23 cellular contexts compared by ENCODE assay signal in genomic region chr10:8719971-8720370, GRCh38.
"Had no signal": no experiment of that assay in that cellular context is flagged by ENCODE, and none has a peak within 500 bp of the region (broad histone marks: within the 10 kb centered on the region; RNA-seq: fewer than 3 reads in every experiment).

No MANE protein-coding gene starts in this region.

- H3K27ac ChIP-seq: colonic mucosa, esophagus squamous epithelium, gastrocnemius medialis, heart right ventricle, left lung, lower lobe of right lung had no signal

- H3K9me3 ChIP-seq: colonic mucosa, gastrocnemius medialis had no signal

- DNase-seq: colonic mucosa; cortex of kidney; effector CD8-positive, alpha-beta T cell; effector memory CD8-positive, alpha-beta T cell; esophagus squamous epithelium; foreskin fibroblast; foreskin melanocyte; gastrocnemius medialis; glutamatergic neuron; head of caudate nucleus; heart right ventricle; hippocampal formation; left cardiac atrium; left lung; left ventricle myocardium superior; lower lobe of right lung; mesenchymal stem cell; mucosa of descending colon had no signal

- H3K36me3 ChIP-seq: colonic mucosa, esophagus squamous epithelium, gastrocnemius medialis, heart right ventricle, left lung, lower lobe of right lung had no signal

- ATAC-seq: effector memory CD8-positive, alpha-beta T cell; gastrocnemius medialis; heart right ventricle; left cardiac atrium; left lung; left ventricle myocardium superior; lower lobe of right lung; mucosa of descending colon had no signal

- H3K27me3 ChIP-seq: colonic mucosa, esophagus squamous epithelium, gastrocnemius medialis, heart right ventricle, left lung had no signal

- H3K4me3 Mint-ChIP-seq: dendritic cell treated with granulocyte-macrophage colony-stimulating factor and Interleukin-4, amounts not matched to agents 40 ng/mL and 50 ng/mL, for 4 days; effector memory CD8-positive, alpha-beta T cell; mesothelial cell of epicardium had no signal

- FAIRE-seq: endothelial cell of umbilical vein, islet of Langerhans, keratinocyte had no signal

- H3K4me3 ChIP-seq: colonic mucosa, esophagus squamous epithelium, gastrocnemius medialis, heart right ventricle, left lung, lower lobe of right lung, mucosa of descending colon had no signal

- H3K27me3 Mint-ChIP-seq: dendritic cell treated with granulocyte-macrophage colony-stimulating factor and Interleukin-4, amounts not matched to agents 40 ng/mL and 50 ng/mL, for 4 days had no signal

- H3K4me1 ChIP-seq: colonic mucosa, esophagus squamous epithelium, gastrocnemius medialis, heart right ventricle, left lung, lower lobe of right lung had no signal

- H3K27ac Mint-ChIP-seq: dendritic cell treated with granulocyte-macrophage colony-stimulating factor and Interleukin-4, amounts not matched to agents 40 ng/mL and 50 ng/mL, for 4 days; effector memory CD8-positive, alpha-beta T cell; mesothelial cell of epicardium had no signal
